ENCODE assay signal across 8 cellular contexts in genomic region chr4:77385124-77385969, GRCh38.
DNase-seq lines count a peak whose midpoint lies in the region; ATAC-seq, FAIRE-seq and TF ChIP-seq lines count a peak whose summit lies in the region.

No MANE protein-coding gene starts in this region.

- ATAC-seq in HG03354 (IDR thresholded peaks at IDR 0.05; ENCODE audit: poor library complexity, severe bottlenecking, unreplicated experiment) = peak; percentile 80
- ATAC-seq in stimulated activated naive CD8-positive, alpha-beta T cell treated with anti-CD3 and anti-CD28 coated beads, Interleukin-15, amount 100 ng/mL, for 72 hours = peak; percentile 71

- peaks cover 4% of the 10 kb centered on the region for H3K9me3 Mint-ChIP-seq in nephron
- no peaks in the 10 kb centered on the region for H3K9me3 Mint-ChIP-seq in stimulated activated naive CD8-positive, alpha-beta T cell treated with anti-CD3 and anti-CD28 coated beads, Interleukin-15, amount 100 ng/mL, for 72 hours

- peaks cover 4% of the 10 kb centered on the region for H3K27me3 Mint-ChIP-seq in nephron (ENCODE audit: low read depth)
- no peaks in the 10 kb centered on the region for H3K27me3 Mint-ChIP-seq in stimulated activated naive CD8-positive, alpha-beta T cell treated with anti-CD3 and anti-CD28 coated beads, Interleukin-15, amount 100 ng/mL, for 72 hours

- no peak overlapping the region for H3K27ac Mint-ChIP-seq in nephron
- H3K27ac Mint-ChIP-seq in stimulated activated naive CD8-positive, alpha-beta T cell treated with anti-CD3 and anti-CD28 coated beads, Interleukin-15, amount 100 ng/mL, for 72 hours = no peak overlapping the region

- TF ChIP-seq CTCF in AG09319 (IDR thresholded peaks at IDR 0.05; ENCODE audit: low read depth, low read length) (peak; percentile 90), nephron (IDR thresholded peaks at IDR 0.05; ENCODE audit: unreplicated experiment in 3 of 3) (peak; percentile 74 to 82 (median 76))

- FAIRE-seq in GM18507 (lab: Jason Lieb, UNC) = peak; percentile 88

- H3K27me3 ChIP-seq in NT2/D1 (ENCODE audit: insufficient read depth, insufficient read length) = no peaks in the 10 kb centered on the region

- H3K9ac ChIP-seq in NT2/D1 (ENCODE audit: insufficient read length, low read depth) = no peak overlapping the region

- no peaks in the 10 kb centered on the region for H3K9me3 ChIP-seq in NT2/D1 (ENCODE audit: insufficient read depth, low read length)

- no peak overlapping the region for H3K4me3 ChIP-seq in NT2/D1 (ENCODE audit: insufficient read length, low read depth)

- H3K36me3 ChIP-seq in NT2/D1 (ENCODE audit: insufficient read depth, insufficient read length, low read length) = no peaks in the 10 kb centered on the region

- H3K4me3 Mint-ChIP-seq in nephron = no peak overlapping the region
- no peak overlapping the region for H3K4me3 Mint-ChIP-seq in stimulated activated naive CD8-positive, alpha-beta T cell treated with anti-CD3 and anti-CD28 coated beads, Interleukin-15, amount 100 ng/mL, for 72 hours

- H3K36me3 Mint-ChIP-seq in nephron (ENCODE audit: low read depth) = no peaks in the 10 kb centered on the region

- no peaks in the 10 kb centered on the region for H3K4me1 ChIP-seq in NT2/D1 (ENCODE audit: insufficient read depth, insufficient read length)

- H3K4me1 Mint-ChIP-seq in nephron = peaks cover 4% of the 10 kb centered on the region
- H3K4me1 Mint-ChIP-seq in stimulated activated naive CD8-positive, alpha-beta T cell treated with anti-CD3 and anti-CD28 coated beads, Interleukin-15, amount 100 ng/mL, for 72 hours = peaks cover 8% of the 10 kb centered on the region

- DNase-seq in AG09319 (ENCODE audit: extremely low read depth, low read depth) (peak; percentile 46), GM18507 (ENCODE audit: extremely low spot score, insufficient read length, low read depth) (peak; percentile 5), NT2/D1 (ENCODE audit: low read depth, low spot score) (peak; percentile 51), fibroblast of gingiva (ENCODE audit: low read depth) (peak; percentile 52)
- DNase-seq in activated T-cell treated with anti-CD3 and anti-CD28 coated beads, Interleukin-2, amount 50 U/mL, for 1 hour = peak; percentile 45
- DNase-seq in stimulated activated naive CD8-positive, alpha-beta T cell treated with anti-CD3 and anti-CD28 coated beads, Interleukin-15, amount 100 ng/mL, for 72 hours = peak; percentile 52 to 61

Comparison
In these comparisons a context has a peak if more than half of its experiments do, and no peak if none do; other contexts are left out.
1. DNase-seq: peak in every context shown above with its lines; median percentile 56 in stimulated activated naive CD8-positive, alpha-beta T cell treated with anti-CD3 and anti-CD28 coated beads, Interleukin-15, amount 100 ng/mL, for 72 hours; 52 in fibroblast of gingiva; 51 in NT2/D1; 46 in AG09319; 45 in activated T-cell treated with anti-CD3 and anti-CD28 coated beads, Interleukin-2, amount 50 U/mL, for 1 hour; 5 in GM18507.